In the genomic region with DNA sequence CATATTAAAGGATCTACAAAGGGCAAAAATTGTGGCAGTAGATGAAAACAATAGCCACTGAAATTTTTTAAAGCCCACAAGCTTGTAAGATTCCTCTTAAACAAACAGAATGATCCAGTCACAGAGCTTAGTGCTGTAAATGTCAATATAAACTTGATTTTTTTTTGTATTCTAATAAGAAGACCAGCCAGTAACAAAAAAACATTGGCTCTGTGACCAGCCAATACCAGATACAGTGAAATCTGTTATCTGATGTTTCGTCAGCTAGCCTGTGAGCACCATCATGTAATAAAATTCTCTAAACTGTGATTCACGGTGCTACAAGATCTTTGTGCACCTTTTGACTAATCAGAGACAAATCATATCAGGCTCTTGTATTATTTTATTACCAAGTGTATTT, we compare ENCODE assay signal across 10 cellular contexts.
DNase-seq lines count a peak whose midpoint lies in the region; ATAC-seq lines count a peak whose summit lies in the region.
"Had no signal": no experiment of that assay in that cellular context is flagged by ENCODE, and none has a peak within 500 bp of the region (broad histone marks: within the 10 kb centered on the region; RNA-seq: fewer than 3 reads in every experiment).

No MANE protein-coding gene starts in this region.

- H3K27ac ChIP-seq in muscle layer of duodenum (ENCODE audit: low read length), result peak overlapping the region; percentile 91
- H3K27ac ChIP-seq in CD8-positive, alpha-beta memory T cell (ENCODE audit: low read depth, low read length), result no peak overlapping the region
- H3K27ac ChIP-seq: BLaER1 treated with 17β-estradiol and CSF1 and Interleukin-3, amounts not matched to agents 10 nM and 100 nM had no signal

- POLR2A ChIA-PET in activated CD4-positive, alpha-beta memory T cell treated with anti-CD3 and anti-CD28 coated beads, Interleukin-2, amount 10 ng/mL, durations not matched to agents 7 days and 5 days (lab: Charles Lee), result no interaction called here
- POLR2A ChIA-PET in CD8-positive, alpha-beta memory T cell (lab: Charles Lee), result no interaction called here

- H3K4me3 ChIP-seq in muscle layer of duodenum (ENCODE audit: low read depth in 1 of 2, low read length in 2 of 2), result no peak overlapping the region
- no peak overlapping the region for H3K4me3 ChIP-seq in CD8-positive, alpha-beta memory T cell (ENCODE audit: low read length)
- H3K4me3 ChIP-seq: BLaER1 treated with 17β-estradiol and CSF1 and Interleukin-3, amounts not matched to agents 10 nM and 100 nM had no signal

- no peak overlapping the region for H3K4me3 Mint-ChIP-seq in activated T-cell treated with anti-CD3 and anti-CD28 coated beads, Interleukin-2, amount 50 U/mL, for 72 hours
- no peak overlapping the region for H3K4me3 Mint-ChIP-seq in activated T-cell treated with anti-CD3 and anti-CD28 coated beads, Interleukin-2, amount 50 U/mL, for 4 hours
- H3K4me3 Mint-ChIP-seq in activated CD4-positive, alpha-beta memory T cell treated with anti-CD3 and anti-CD28 coated beads, Interleukin-2, amount 10 ng/mL, durations not matched to agents 7 days and 5 days, result no peak overlapping the region
- no peak overlapping the region for H3K4me3 Mint-ChIP-seq in CD8-positive, alpha-beta memory T cell
- H3K4me3 Mint-ChIP-seq in activated naive CD8-positive, alpha-beta T cell treated with anti-CD3 and anti-CD28 coated beads for 36 hours, result no peak overlapping the region

- H3K9me3 Mint-ChIP-seq in activated T-cell treated with anti-CD3 and anti-CD28 coated beads, Interleukin-2, amount 50 U/mL, for 72 hours, result no peaks in the 10 kb centered on the region
- H3K9me3 Mint-ChIP-seq in activated T-cell treated with anti-CD3 and anti-CD28 coated beads, Interleukin-2, amount 50 U/mL, for 4 hours, result no peaks in the 10 kb centered on the region
- H3K9me3 Mint-ChIP-seq in activated CD4-positive, alpha-beta memory T cell treated with anti-CD3 and anti-CD28 coated beads, Interleukin-2, amount 10 ng/mL, durations not matched to agents 7 days and 5 days, result no peaks in the 10 kb centered on the region
- no peaks in the 10 kb centered on the region for H3K9me3 Mint-ChIP-seq in CD8-positive, alpha-beta memory T cell
- no peaks in the 10 kb centered on the region for H3K9me3 Mint-ChIP-seq in activated naive CD8-positive, alpha-beta T cell treated with anti-CD3 and anti-CD28 coated beads for 36 hours

- H3K9me3 ChIP-seq in muscle layer of duodenum (ENCODE audit: control insufficient read depth in 1 of 2, low read length in 2 of 2), result no peaks in the 10 kb centered on the region
- no peaks in the 10 kb centered on the region for H3K9me3 ChIP-seq in CD8-positive, alpha-beta memory T cell (ENCODE audit: low read length)
- H3K9me3 ChIP-seq: BLaER1 treated with 17β-estradiol and CSF1 and Interleukin-3, amounts not matched to agents 10 nM and 100 nM had no signal

- H3K27me3 ChIP-seq in muscle layer of duodenum (ENCODE audit: low read depth, low read length), result no peaks in the 10 kb centered on the region
- no peaks in the 10 kb centered on the region for H3K27me3 ChIP-seq in CD8-positive, alpha-beta memory T cell (ENCODE audit: insufficient read depth, low read length, poor library complexity, severe bottlenecking)
- H3K27me3 ChIP-seq: BLaER1 treated with 17β-estradiol and CSF1 and Interleukin-3, amounts not matched to agents 10 nM and 100 nM had no signal

- DNase-seq in activated T-cell treated with anti-CD3 and anti-CD28 coated beads, Interleukin-2, amount 50 U/mL, for 72 hours, result no peak
- no peak for DNase-seq in activated T-cell treated with anti-CD3 and anti-CD28 coated beads, Interleukin-2, amount 50 U/mL, for 4 hours
- DNase-seq in dermis microvascular lymphatic vessel endothelial cell (ENCODE audit: low read depth in 2 of 2), result peak; percentile 81 to 91
- no peak for DNase-seq in activated CD4-positive, alpha-beta memory T cell treated with anti-CD3 and anti-CD28 coated beads, Interleukin-2, amount 10 ng/mL, durations not matched to agents 7 days and 5 days
- DNase-seq in CD8-positive, alpha-beta memory T cell, result no peak
- DNase-seq in activated CD4-positive, alpha-beta T cell treated with anti-CD3 and anti-CD28 coated beads for 4 hours, result no peak
- no peak for DNase-seq in activated naive CD8-positive, alpha-beta T cell treated with anti-CD3 and anti-CD28 coated beads for 36 hours
- DNase-seq: activated T-cell treated with anti-CD3 and anti-CD28 coated beads, Interleukin-2, amount 50 U/mL, for 1 hour had no signal

- no peaks in the 10 kb centered on the region for H3K36me3 Mint-ChIP-seq in activated T-cell treated with anti-CD3 and anti-CD28 coated beads, Interleukin-2, amount 50 U/mL, for 72 hours (ENCODE audit: insufficient read depth in 2 of 2)
- no peaks in the 10 kb centered on the region for H3K36me3 Mint-ChIP-seq in activated T-cell treated with anti-CD3 and anti-CD28 coated beads, Interleukin-2, amount 50 U/mL, for 4 hours (ENCODE audit: insufficient read depth)
- no peaks in the 10 kb centered on the region for H3K36me3 Mint-ChIP-seq in activated CD4-positive, alpha-beta memory T cell treated with anti-CD3 and anti-CD28 coated beads, Interleukin-2, amount 10 ng/mL, durations not matched to agents 7 days and 5 days (ENCODE audit: low read depth)
- H3K36me3 Mint-ChIP-seq in CD8-positive, alpha-beta memory T cell, result peaks cover 0 to 1% (median 0%) of the 10 kb centered on the region in 3 donors
- peaks cover 4% of the 10 kb centered on the region for H3K36me3 Mint-ChIP-seq in activated naive CD8-positive, alpha-beta T cell treated with anti-CD3 and anti-CD28 coated beads for 36 hours

- no peak for ATAC-seq in activated T-cell treated with anti-CD3 and anti-CD28 coated beads, Interleukin-2, amount 50 U/mL, for 72 hours (replicated peaks in 1 of 2)
- ATAC-seq in activated T-cell treated with anti-CD3 and anti-CD28 coated beads, Interleukin-2, amount 50 U/mL, for 4 hours, result no peak

- H3K36me3 ChIP-seq in muscle layer of duodenum (ENCODE audit: control insufficient read depth in 1 of 2, insufficient read depth in 2 of 2, low read length in 2 of 2), result no peaks in the 10 kb centered on the region
- no peaks in the 10 kb centered on the region for H3K36me3 ChIP-seq in CD8-positive, alpha-beta memory T cell (ENCODE audit: insufficient read depth, low read length)
- H3K36me3 ChIP-seq: BLaER1 treated with 17β-estradiol and CSF1 and Interleukin-3, amounts not matched to agents 10 nM and 100 nM had no signal

- CTCF ChIA-PET in activated CD4-positive, alpha-beta memory T cell treated with anti-CD3 and anti-CD28 coated beads, Interleukin-2, amount 10 ng/mL, durations not matched to agents 7 days and 5 days (lab: Charles Lee), result no interaction called here
- CTCF ChIA-PET in CD8-positive, alpha-beta memory T cell (lab: Charles Lee), result no interaction called here

- no peaks in the 10 kb centered on the region for H3K27me3 Mint-ChIP-seq in activated T-cell treated with anti-CD3 and anti-CD28 coated beads, Interleukin-2, amount 50 U/mL, for 72 hours (ENCODE audit: low read depth)
- no peaks in the 10 kb centered on the region for H3K27me3 Mint-ChIP-seq in activated T-cell treated with anti-CD3 and anti-CD28 coated beads, Interleukin-2, amount 50 U/mL, for 4 hours (ENCODE audit: low read depth)
- H3K27me3 Mint-ChIP-seq in activated CD4-positive, alpha-beta memory T cell treated with anti-CD3 and anti-CD28 coated beads, Interleukin-2, amount 10 ng/mL, durations not matched to agents 7 days and 5 days, result no peaks in the 10 kb centered on the region
- H3K27me3 Mint-ChIP-seq in CD8-positive, alpha-beta memory T cell, result no peaks in the 10 kb centered on the region
- no peaks in the 10 kb centered on the region for H3K27me3 Mint-ChIP-seq in activated naive CD8-positive, alpha-beta T cell treated with anti-CD3 and anti-CD28 coated beads for 36 hours

- peaks cover 6 to 7% of the 10 kb centered on the region in 2 donors for H3K4me1 ChIP-seq in muscle layer of duodenum (ENCODE audit: control insufficient read depth in 1 of 2, insufficient read depth in 2 of 2, low read length in 2 of 2)
- H3K4me1 ChIP-seq in CD8-positive, alpha-beta memory T cell (ENCODE audit: insufficient read depth, low read length), result no peaks in the 10 kb centered on the region

- peak overlapping the region; percentile 45 for H3K27ac Mint-ChIP-seq in activated T-cell treated with anti-CD3 and anti-CD28 coated beads, Interleukin-2, amount 50 U/mL, for 72 hours
- H3K27ac Mint-ChIP-seq in activated CD4-positive, alpha-beta memory T cell treated with anti-CD3 and anti-CD28 coated beads, Interleukin-2, amount 10 ng/mL, durations not matched to agents 7 days and 5 days, result no peak overlapping the region
- H3K27ac Mint-ChIP-seq in CD8-positive, alpha-beta memory T cell, result no peak overlapping the region
- no peak overlapping the region for H3K27ac Mint-ChIP-seq in activated naive CD8-positive, alpha-beta T cell treated with anti-CD3 and anti-CD28 coated beads for 36 hours

- H3K4me1 Mint-ChIP-seq in activated T-cell treated with anti-CD3 and anti-CD28 coated beads, Interleukin-2, amount 50 U/mL, for 72 hours (ENCODE audit: low read depth), result peaks cover 9% of the 10 kb centered on the region
- peaks cover 4% of the 10 kb centered on the region for H3K4me1 Mint-ChIP-seq in activated T-cell treated with anti-CD3 and anti-CD28 coated beads, Interleukin-2, amount 50 U/mL, for 4 hours (ENCODE audit: low read depth)
- peaks cover 3% of the 10 kb centered on the region for H3K4me1 Mint-ChIP-seq in activated CD4-positive, alpha-beta memory T cell treated with anti-CD3 and anti-CD28 coated beads, Interleukin-2, amount 10 ng/mL, durations not matched to agents 7 days and 5 days
- peaks cover 1 to 8% (median 8%) of the 10 kb centered on the region in 3 donors for H3K4me1 Mint-ChIP-seq in CD8-positive, alpha-beta memory T cell
- H3K4me1 Mint-ChIP-seq in activated naive CD8-positive, alpha-beta T cell treated with anti-CD3 and anti-CD28 coated beads for 36 hours, result peaks cover 4% of the 10 kb centered on the region

Comparison
In these comparisons a context has a peak if more than half of its experiments do, and no peak if none do; other contexts are left out.
1. DNase-seq: peak in dermis microvascular lymphatic vessel endothelial cell (2 of 2); none in activated T-cell treated with anti-CD3 and anti-CD28 coated beads, Interleukin-2, amount 50 U/mL, for 72 hours (0 of 2), activated T-cell treated with anti-CD3 and anti-CD28 coated beads, Interleukin-2, amount 50 U/mL, for 4 hours (single experiment), activated CD4-positive, alpha-beta memory T cell treated with anti-CD3 and anti-CD28 coated beads, Interleukin-2, amount 10 ng/mL, durations not matched to agents 7 days and 5 days (single experiment), CD8-positive, alpha-beta memory T cell (0 of 5), activated CD4-positive, alpha-beta T cell treated with anti-CD3 and anti-CD28 coated beads for 4 hours (0 of 2) and activated naive CD8-positive, alpha-beta T cell treated with anti-CD3 and anti-CD28 coated beads for 36 hours (single experiment).